In the genomic region with DNA sequence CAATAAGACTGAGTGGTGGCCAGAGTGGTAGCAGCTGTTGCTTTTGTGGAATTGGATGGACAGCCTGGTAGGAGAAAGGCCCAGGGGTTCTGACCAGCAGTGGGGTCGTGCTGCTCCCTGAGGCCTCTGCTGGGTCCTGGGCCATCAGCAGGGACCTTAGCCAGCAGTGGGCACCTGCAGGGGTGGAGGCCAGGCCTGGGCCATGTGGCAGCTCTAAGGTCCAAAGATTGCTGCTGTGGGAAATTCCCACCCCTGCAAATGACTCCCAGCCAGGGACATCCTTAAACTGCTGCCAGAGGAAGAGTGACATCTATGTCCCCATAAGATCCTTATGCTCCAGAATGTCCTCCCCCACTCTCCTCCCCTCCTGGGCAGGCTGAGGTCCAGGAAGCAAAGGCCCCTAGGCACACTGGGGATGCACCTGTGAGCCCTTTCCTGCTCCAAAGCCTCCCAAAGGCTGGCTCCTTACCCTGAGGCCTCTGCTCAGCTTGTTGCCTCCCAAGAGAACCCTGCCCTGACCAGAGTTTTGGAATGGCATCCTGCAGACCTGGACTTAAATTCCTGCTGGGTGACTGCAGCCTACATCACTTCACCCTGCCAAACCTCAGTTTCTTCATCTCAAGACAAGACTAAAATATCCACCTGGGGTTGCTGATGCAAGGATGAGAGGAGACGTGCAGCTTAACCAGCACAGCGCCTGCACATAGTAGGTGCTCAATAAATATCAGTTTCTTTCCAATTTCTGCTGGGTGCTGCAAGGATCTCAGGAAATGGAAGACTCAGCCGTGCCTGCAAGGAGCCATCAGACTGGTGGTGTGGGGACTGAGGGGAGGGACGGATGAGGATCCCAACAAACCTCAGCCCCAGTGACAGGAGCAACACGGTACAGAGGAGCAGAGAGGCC, we compare ENCODE assay signal across 26 cellular contexts. TPM values are rescaled to one million over a fixed set of nuclear protein-coding genes. Genes with fewer than 3 reads are reported as not detected.
DNase-seq lines count a peak whose midpoint lies in the region; ATAC-seq, FAIRE-seq and TF ChIP-seq lines count a peak whose summit lies in the region.
"Had no signal": no experiment of that assay in that cellular context is flagged by ENCODE, and none has a peak within 500 bp of the region (broad histone marks: within the 10 kb centered on the region; RNA-seq: fewer than 3 reads in every experiment).

No MANE protein-coding gene starts in this region.

- peak; percentile 46 for ATAC-seq in HepG2
- no peak for ATAC-seq in GM21723 (IDR thresholded peaks at IDR 0.05; ENCODE audit: unreplicated experiment)
- ATAC-seq in GM19467 (IDR thresholded peaks at IDR 0.05; ENCODE audit: unreplicated experiment): no peak
- ATAC-seq: naive thymus-derived CD4-positive, alpha-beta T cell had no signal

- 0 out of 4 replicates have a peak, but pooled peaks of 1 of the 2 experiments have one; percentile 9 for TF ChIP-seq POLR2A in HepG2 (IDR thresholded peaks at IDR 0.05; ENCODE audit: insufficient read depth in 1 of 2, low read depth in 2 of 2, low read length in 2 of 2)

- peak overlapping the region; percentile 91 for H2AFZ ChIP-seq in HepG2 (ENCODE audit: low read length)
- H2AFZ ChIP-seq: parathyroid adenoma, PC-9 had no signal

- in situ Hi-C loops in HepG2 (cut with HindIII; ENCODE audit: extremely low pct_ligation_motif_present, low pct_unique_long_range_greater_than_20kb): no loop called here

- H3K36me3 ChIP-seq in HepG2 (replicated peaks in 1 of 2; ENCODE audit: control insufficient read depth in 1 of 2, insufficient read depth in 2 of 2, low read length in 2 of 2) (no peaks in the 10 kb centered on the region), rectal smooth muscle tissue (ENCODE audit: control insufficient read depth, insufficient read depth, low read length) (no peaks in the 10 kb centered on the region)
- H3K36me3 ChIP-seq: ascending aorta, sigmoid colon, SJCRH30 had no signal

- H3K9ac ChIP-seq in HepG2 (ENCODE audit: insufficient read depth, low read depth, low read length): peak overlapping the region; percentile 35
- no peak overlapping the region for H3K9ac ChIP-seq in rectal smooth muscle tissue (ENCODE audit: low read length)
- H3K9ac ChIP-seq: parathyroid adenoma had no signal

- H3K4me3 ChIP-seq in HepG2 (replicated peaks in 1 of 3; ENCODE audit: insufficient read depth in 1 of 3, low read depth in 2 of 3, low read length in 3 of 3): peak overlapping the region; percentile 45 to 65 (median 48)
- peak overlapping the region; percentile 61 for H3K4me3 ChIP-seq in rectal smooth muscle tissue (ENCODE audit: low read length)
- H3K4me3 ChIP-seq: PC-9, SJCRH30 had no signal

- no peak for TF ChIP-seq RAD21 in HepG2 (CRISPR knock-in tag; IDR thresholded peaks at IDR 0.05)

- H3K9me3 Mint-ChIP-seq in Calu3 (ENCODE audit: low read depth, unreplicated experiment) (no peaks in the 10 kb centered on the region), brain (peaks cover 0 to 2% (median 0%) of the 10 kb centered on the region in 5 experiments)
- H3K9me3 Mint-ChIP-seq: activated CD4-positive, alpha-beta memory T cell treated with anti-CD3 and anti-CD28 coated beads, Interleukin-2, amount 10 ng/mL, durations not matched to agents 7 days and 5 days had no signal

- H4K20me1 ChIP-seq in HepG2 (ENCODE audit: insufficient read depth, low read length): no peaks in the 10 kb centered on the region

- peaks cover 18% of the 10 kb centered on the region for H3K4me1 Mint-ChIP-seq in Calu3 (ENCODE audit: low read depth, unreplicated experiment)
- H3K4me1 Mint-ChIP-seq in brain: peaks cover 25% of the 10 kb centered on the region
- H3K4me1 Mint-ChIP-seq: activated CD4-positive, alpha-beta memory T cell treated with anti-CD3 and anti-CD28 coated beads, Interleukin-2, amount 10 ng/mL, durations not matched to agents 7 days and 5 days; naive thymus-derived CD4-positive, alpha-beta T cell had no signal

- H3K27me3 ChIP-seq in HepG2 (ENCODE audit: control insufficient read depth in 1 of 2, insufficient read depth in 2 of 2, low read length in 2 of 2): peaks cover 0 to 1% of the 10 kb centered on the region in 2 experiments; a peak in 1 of 5 replicates
- no peaks in the 10 kb centered on the region for H3K27me3 ChIP-seq in rectal smooth muscle tissue (ENCODE audit: control insufficient read depth, insufficient read depth, low read length)
- H3K27me3 ChIP-seq: ascending aorta, sigmoid colon had no signal

- POLR2A ChIA-PET in HepG2 (lab: Yijun Ruan, JAX): no interaction called here

- H3K27ac Mint-ChIP-seq in Calu3 (ENCODE audit: unreplicated experiment) (no peak overlapping the region), brain (peak overlapping the region in 4 of 5 experiments; percentile 79 to 92 (median 86))
- H3K27ac Mint-ChIP-seq: activated CD4-positive, alpha-beta memory T cell treated with anti-CD3 and anti-CD28 coated beads, Interleukin-2, amount 10 ng/mL, durations not matched to agents 7 days and 5 days; activated naive CD8-positive, alpha-beta T cell; naive thymus-derived CD4-positive, alpha-beta T cell had no signal

- H3K4me3 Mint-ChIP-seq in Calu3 (ENCODE audit: low read depth, unreplicated experiment): peak overlapping the region; percentile 63
- no peak overlapping the region for H3K4me3 Mint-ChIP-seq in brain
- H3K4me3 Mint-ChIP-seq: activated CD4-positive, alpha-beta memory T cell treated with anti-CD3 and anti-CD28 coated beads, Interleukin-2, amount 10 ng/mL, durations not matched to agents 7 days and 5 days; activated naive CD8-positive, alpha-beta T cell; naive thymus-derived CD4-positive, alpha-beta T cell had no signal

- intact Hi-C loops in Calu3 (cut with micrococcal nuclease; ENCODE audit: unreplicated experiment): no loop called here
- intact Hi-C loops in HepG2 (cut with micrococcal nuclease; ENCODE audit: unreplicated experiment): no loop called here

- H3K9me3 ChIP-seq in HepG2 (ENCODE audit: low read length): no peaks in the 10 kb centered on the region
- H3K9me3 ChIP-seq: ascending aorta, sigmoid colon, SJCRH30 had no signal

- DNase-seq in Calu3: no peak
- no peak for DNase-seq in HepG2 (ENCODE audit: low spot score)
- DNase-seq in RKO (ENCODE audit: low spot score): no peak
- no peak for DNase-seq in glomerular visceral epithelial cell (ENCODE audit: extremely low spot score)
- DNase-seq: activated CD4-positive, alpha-beta memory T cell treated with anti-CD3 and anti-CD28 coated beads, Interleukin-2, amount 10 ng/mL, durations not matched to agents 7 days and 5 days; central memory CD4-positive, alpha-beta T cell; glutamatergic neuron; KG1; naive thymus-derived CD4-positive, alpha-beta T cell; NCI-H1436; NCI-H510A; PC-9 had no signal

- H3K27me3 Mint-ChIP-seq in Calu3 (ENCODE audit: unreplicated experiment) (peaks cover 32% of the 10 kb centered on the region), brain (peaks cover 7% of the 10 kb centered on the region)
- H3K27me3 Mint-ChIP-seq: activated naive CD8-positive, alpha-beta T cell had no signal

- H3K79me2 ChIP-seq in HepG2 (ENCODE audit: insufficient read depth, low read length): no peaks in the 10 kb centered on the region
- H3K79me2 ChIP-seq: parathyroid adenoma had no signal

- peaks cover 12% of the 10 kb centered on the region for H3K36me3 Mint-ChIP-seq in Calu3 (ENCODE audit: insufficient read depth, unreplicated experiment)
- H3K36me3 Mint-ChIP-seq in brain: no peaks in the 10 kb centered on the region
- H3K36me3 Mint-ChIP-seq: activated naive CD8-positive, alpha-beta T cell; naive thymus-derived CD4-positive, alpha-beta T cell had no signal

- BruUV-seq in Calu3 (replicated peaks; lab: Mats Ljungman, UMichigan): no TSS peak
- BruUV-seq in HepG2 (replicated peaks; lab: Mats Ljungman, UMichigan): no TSS peak

- peak overlapping the region; percentile 97 for H3K4me2 ChIP-seq in HepG2 (ENCODE audit: low read depth, low read length)
- H3K4me2 ChIP-seq: PC-9 had no signal

- no peak for TF ChIP-seq CTCF in Calu3 (IDR thresholded peaks at IDR 0.05; ENCODE audit: unreplicated experiment)
- TF ChIP-seq CTCF in brain (conservative IDR thresholded peaks at IDR 0.05): no peak
- TF ChIP-seq CTCF in HepG2 (CRISPR knock-in tag; IDR thresholded peaks at IDR 0.05): no peak; the same call in 1 of the 2 replicates

- H3K4me1 ChIP-seq in HepG2 (ENCODE audit: insufficient read depth, low read length) (peaks cover 35% of the 10 kb centered on the region), rectal smooth muscle tissue (ENCODE audit: control insufficient read depth, insufficient read depth, low read length) (peaks cover 2% of the 10 kb centered on the region)
- H3K4me1 ChIP-seq: ascending aorta, parathyroid adenoma, SJCRH30 had no signal

- CTCF ChIA-PET in Calu3 (lab: Charles Lee) (no interaction called here), HepG2 (lab: Yijun Ruan, JAX; ENCODE audit: low intra/inter-chr PET ratio, low total read pairs) (no interaction called here)

- H3K27ac ChIP-seq in HepG2 (ENCODE audit: extremely low read length, insufficient read depth, low read length): no peak overlapping the region
- no peak overlapping the region for H3K27ac ChIP-seq in rectal smooth muscle tissue (ENCODE audit: low read depth, low read length)
- H3K27ac ChIP-seq: ascending aorta, parathyroid adenoma, PC-9, SJCRH30 had no signal

- no peak for FAIRE-seq in HepG2 (lab: Jason Lieb, UNC)
- FAIRE-seq: endothelial cell of umbilical vein had no signal

- WGBS in HepG2 (ENCODE audit: low lambda C conversion rate): 68% methylated on average over 6 of the region's 6 CpGs

- no peak for TF ChIP-seq EP300 in HepG2 (IDR thresholded peaks at IDR 0.05; ENCODE audit: low read depth in 2 of 2, low read length in 2 of 2)
- TF ChIP-seq EP300 in HepG2 (CRISPR knock-in tag; IDR thresholded peaks at IDR 0.05; ENCODE audit: borderline replicate concordance): peak; percentile 33; the same call in 1 of the 2 replicates

RNA-seq across cellular contexts. Expression of a gene that starts 2.2 kb away (rescaled TPM):
- total RNA-seq in Calu3 (2022) (not detected in 2 replicates), HepG2 (2016; rRNA removed; fragmentation: Illumina TruSeq; extraction: Trizol) (0.20 TPM in 1 of 2 replicates, not detected in the other)
- polyA plus RNA-seq in brain (ENCODE audit: insufficient read depth, low read depth, low replicate concordance) (not detected), HepG2 (2011; rRNA removed) (0.07 and 0.26 TPM in 2 replicates)
- not detected in 2 replicates for total RNA-seq in HepG2 (2016; cell fraction: cytosol; rRNA removed; fragmentation: Illumina TruSeq; extraction: Trizol; ENCODE audit: low read depth)
- 0.06 TPM in 1 of 2 replicates, not detected in the other for total RNA-seq in HepG2 (2016; cell fraction: insoluble cytoplasmic fraction; rRNA removed; fragmentation: Illumina TruSeq; extraction: Trizol)
- total RNA-seq in HepG2 (2016; cell fraction: membrane; rRNA removed; fragmentation: Illumina TruSeq; extraction: Trizol): 0.09 TPM in 1 of 2 replicates, not detected in the other
- not detected in 2 replicates for total RNA-seq in HepG2 (2016; cell fraction: nucleus; rRNA removed; fragmentation: Illumina TruSeq; extraction: Trizol)
- polyA plus RNA-seq in HepG2 (2011; cell fraction: cytosol; rRNA removed): 0.17 and 0.32 TPM in 2 replicates
- 0.08 and 0.14 TPM in 2 replicates for polyA plus RNA-seq in HepG2 (2011; cell fraction: nucleus; rRNA removed)
- 0.20 TPM in 1 of 2 replicates, not detected in the other for polyA plus RNA-seq in HepG2 (2012)
- polyA plus RNA-seq in HepG2 (2016; cell fraction: cytosol; fragmentation: Illumina TruSeq; extraction: Trizol; ENCODE audit: low read depth): 0.08 TPM in 1 of 2 replicates, not detected in the other
- not detected in 2 replicates for polyA plus RNA-seq in HepG2 (2016; cell fraction: insoluble cytoplasmic fraction; fragmentation: Illumina TruSeq; extraction: Trizol; ENCODE audit: low read depth)
- 0.10 TPM in 1 of 2 replicates, not detected in the other for polyA plus RNA-seq in HepG2 (2016; cell fraction: membrane; fragmentation: Illumina TruSeq; extraction: Trizol; ENCODE audit: low read depth)
- not detected in 2 replicates for polyA plus RNA-seq in HepG2 (2016; cell fraction: nucleus; fragmentation: Illumina TruSeq; extraction: Trizol; ENCODE audit: insufficient read depth, low read depth)
- polyA minus RNA-seq in HepG2 (2011; rRNA and poly(A)+ RNA removed; ENCODE audit: low replicate concordance): 0.72 TPM in 1 of 2 replicates, not detected in the other
- polyA minus RNA-seq in HepG2 (2011; cell fraction: cytosol; rRNA and poly(A)+ RNA removed): not detected in 2 replicates
- polyA minus RNA-seq in HepG2 (2011; cell fraction: nucleus; rRNA and poly(A)+ RNA removed): not detected in 2 replicates
- total RNA-seq: A673; activated CD4-positive, alpha-beta memory T cell treated with anti-CD3 and anti-CD28 coated beads, Interleukin-2, amount 10 ng/mL, durations not matched to agents 7 days and 5 days; endothelial cell of umbilical vein; naive thymus-derived CD4-positive, alpha-beta T cell; PC-9; SJCRH30; urinary bladder had no signal
- polyA plus RNA-seq: naive thymus-derived CD4-positive, alpha-beta T cell had no signal

RNA-seq across cellular contexts. Expression of a gene that starts 40.1 kb away (rescaled TPM):
- total RNA-seq in Calu3 (2022): not detected in 2 replicates
- 0.61 TPM for polyA plus RNA-seq in brain (ENCODE audit: insufficient read depth, low read depth, low replicate concordance)
- not detected in 2 replicates for total RNA-seq in HepG2 (2016; rRNA removed; fragmentation: Illumina TruSeq; extraction: Trizol)
- total RNA-seq in HepG2 (2016; cell fraction: cytosol; rRNA removed; fragmentation: Illumina TruSeq; extraction: Trizol; ENCODE audit: low read depth): not detected in 2 replicates
- not detected in 2 replicates for total RNA-seq in HepG2 (2016; cell fraction: insoluble cytoplasmic fraction; rRNA removed; fragmentation: Illumina TruSeq; extraction: Trizol)
- total RNA-seq in HepG2 (2016; cell fraction: membrane; rRNA removed; fragmentation: Illumina TruSeq; extraction: Trizol): not detected in 2 replicates
- total RNA-seq in HepG2 (2016; cell fraction: nucleus; rRNA removed; fragmentation: Illumina TruSeq; extraction: Trizol): not detected in 2 replicates
- polyA plus RNA-seq in HepG2 (2011; rRNA removed): not detected in 2 replicates
- polyA plus RNA-seq in HepG2 (2011; cell fraction: cytosol; rRNA removed): not detected in 2 replicates
- polyA plus RNA-seq in HepG2 (2011; cell fraction: nucleus; rRNA removed): not detected in 2 replicates
- not detected in 2 replicates for polyA plus RNA-seq in HepG2 (2012)
- not detected in 2 replicates for polyA plus RNA-seq in HepG2 (2016; cell fraction: cytosol; fragmentation: Illumina TruSeq; extraction: Trizol; ENCODE audit: low read depth)
- not detected in 2 replicates for polyA plus RNA-seq in HepG2 (2016; cell fraction: insoluble cytoplasmic fraction; fragmentation: Illumina TruSeq; extraction: Trizol; ENCODE audit: low read depth)
- not detected in 2 replicates for polyA plus RNA-seq in HepG2 (2016; cell fraction: membrane; fragmentation: Illumina TruSeq; extraction: Trizol; ENCODE audit: low read depth)
- polyA plus RNA-seq in HepG2 (2016; cell fraction: nucleus; fragmentation: Illumina TruSeq; extraction: Trizol; ENCODE audit: insufficient read depth, low read depth): not detected in 2 replicates
- not detected in 2 replicates for polyA minus RNA-seq in HepG2 (2011; rRNA and poly(A)+ RNA removed; ENCODE audit: low replicate concordance)
- not detected in 2 replicates for polyA minus RNA-seq in HepG2 (2011; cell fraction: cytosol; rRNA and poly(A)+ RNA removed)
- polyA minus RNA-seq in HepG2 (2011; cell fraction: nucleus; rRNA and poly(A)+ RNA removed): not detected in 2 replicates
- total RNA-seq: A673; activated CD4-positive, alpha-beta memory T cell treated with anti-CD3 and anti-CD28 coated beads, Interleukin-2, amount 10 ng/mL, durations not matched to agents 7 days and 5 days; ascending aorta; dermis microvascular lymphatic vessel endothelial cell; endothelial cell of umbilical vein; mesenteric fat pad; PC-9 had no signal
- polyA plus RNA-seq: endothelial cell of umbilical vein; naive thymus-derived CD4-positive, alpha-beta T cell had no signal
